26 cellular contexts compared by ENCODE assay signal in the genomic region with DNA sequence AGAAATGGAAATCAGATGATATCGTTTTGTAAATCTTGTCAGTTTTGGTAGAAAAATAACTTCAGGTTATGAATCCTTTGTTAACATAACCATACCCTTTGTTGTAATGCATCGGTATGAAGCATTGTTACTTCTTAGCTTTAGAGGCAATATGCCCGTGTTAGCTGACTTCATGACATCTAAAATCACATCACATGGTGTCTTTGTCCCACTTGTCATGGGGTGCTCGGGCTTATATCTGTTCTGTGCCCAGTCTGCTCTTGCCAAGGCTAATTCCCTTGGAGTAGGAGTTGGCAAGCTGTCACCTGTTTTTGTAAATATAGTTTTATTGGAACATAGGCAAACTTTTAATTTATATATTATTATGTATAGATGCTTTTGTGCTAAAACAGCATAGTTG.
"Had no signal": no experiment of that assay in that cellular context is flagged by ENCODE, and none has a peak within 500 bp of the region (broad histone marks: within the 10 kb centered on the region; RNA-seq: fewer than 3 reads in every experiment).

No MANE protein-coding gene starts in this region.

- H3K36me3 ChIP-seq: pancreas, prostate gland, uterus had no signal

- H3K27ac ChIP-seq: lower lobe of right lung, pancreas, prostate gland, right lobe of liver, tibial nerve, uterus had no signal

- H3K27me3 ChIP-seq: pancreas, right lobe of liver, tibial nerve, uterus had no signal

- DNase-seq: hypothalamus; immature natural killer cell; kidney; lower lobe of right lung; mammary epithelial cell; mesendoderm; midbrain; mucosa of descending colon; naive thymus-derived CD4-positive, alpha-beta T cell; pancreas; posterior cingulate gyrus; retina; right lobe of liver; stimulated activated CD4-positive, alpha-beta T cell treated with anti-CD3 and anti-CD28 coated beads, Interleukin-1b, Interleukin-23, amount 100 ng/mL, for 48 hours; stimulated activated CD4-positive, alpha-beta T cell treated with anti-CD3 and anti-CD28 coated beads, Interleukin-2, amount 100 ng/mL, for 48 hours; stimulated activated CD4-positive, alpha-beta T cell treated with anti-CD3 and anti-CD28 coated beads, Interleukin-4, amount 100 ng/mL, for 4 hours; stimulated activated CD8-positive, alpha-beta memory T cell treated with anti-CD3 and anti-CD28 coated beads, Interleukin-4, amount 100 ng/mL, for 48 hours; stimulated activated naive CD4-positive, alpha-beta T cell treated with Interleukin-2 at 50 U/mL for 16 hours; stimulated activated naive CD8-positive, alpha-beta T cell treated with anti-CD3 and anti-CD28 coated beads, Interleukin-15, amount 100 ng/mL, for 72 hours; substantia nigra; uterus had no signal

- ATAC-seq: lower lobe of right lung; mucosa of descending colon; naive thymus-derived CD4-positive, alpha-beta T cell; natural killer cell treated with Interleukin-12 subunit alpha and Interleukin-12 subunit beta and Interleukin-15 and Interleukin-18, amount 100 ng/mL, for 72 hours; pancreas; right lobe of liver; stimulated activated memory B cell treated with anti-CD40 and anti-IgM and Interleukin-4, amounts not matched to agents 10 μg/mL and 1 μg/mL and 100 μg/mL, for 72 hours; stimulated activated naive CD8-positive, alpha-beta T cell treated with anti-CD3 and anti-CD28 coated beads, Interleukin-15, amount 100 ng/mL, for 72 hours had no signal

- H3K4me2 ChIP-seq: smooth muscle cell had no signal

- H3K4me1 ChIP-seq: lower lobe of right lung, pancreas, prostate gland, right lobe of liver, uterus had no signal

- H3K9me3 ChIP-seq: lower lobe of right lung, mucosa of descending colon, pancreas, prostate gland, right lobe of liver, tibial nerve, uterus had no signal

- H3K4me3 ChIP-seq: lower lobe of right lung, mucosa of descending colon, pancreas, prostate gland, right lobe of liver, smooth muscle cell, tibial nerve, uterus had no signal
